Comparison of ENCODE assay signal across 16 cellular contexts in the genomic region with DNA sequence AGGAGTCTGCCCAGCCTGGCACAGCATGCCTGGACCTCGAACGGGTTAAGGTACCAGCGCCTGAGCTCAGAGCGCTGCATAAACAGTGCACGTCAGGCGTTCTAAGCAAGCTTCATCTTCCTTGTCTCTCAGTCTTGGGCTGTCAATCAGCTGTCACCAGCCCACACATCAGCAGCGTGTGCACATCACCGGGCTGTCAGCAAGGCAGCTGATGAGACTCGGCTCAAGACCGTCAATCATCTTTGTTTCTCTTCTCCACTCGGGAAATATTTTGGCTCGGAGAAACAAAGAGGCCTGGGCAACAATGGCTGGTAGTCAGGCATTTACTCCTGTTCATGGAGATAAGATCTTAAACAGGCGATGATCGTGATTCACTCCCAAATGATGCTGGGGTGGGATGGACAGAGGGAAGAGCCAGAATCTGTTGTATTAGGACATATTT.
DNase-seq lines count a peak whose midpoint lies in the region; ATAC-seq and TF ChIP-seq lines count a peak whose summit lies in the region.
"Had no signal": no experiment of that assay in that cellular context is flagged by ENCODE, and none has a peak within 500 bp of the region (broad histone marks: within the 10 kb centered on the region; RNA-seq: fewer than 3 reads in every experiment).

No MANE protein-coding gene starts in this region.

- CTCF ChIA-PET in activated CD4-positive, alpha-beta memory T cell treated with anti-CD3 and anti-CD28 coated beads for 36 hours (lab: Charles Lee): no interaction called here

- POLR2A ChIA-PET in activated CD4-positive, alpha-beta memory T cell treated with anti-CD3 and anti-CD28 coated beads for 36 hours (lab: Charles Lee): no interaction called here

- H3K36me3 Mint-ChIP-seq in nephron (ENCODE audit: low read depth): peaks cover 32% of the 10 kb centered on the region
- H3K36me3 Mint-ChIP-seq in activated CD4-positive, alpha-beta memory T cell treated with anti-CD3 and anti-CD28 coated beads for 36 hours: no peaks in the 10 kb centered on the region
- H3K36me3 Mint-ChIP-seq: CD8-positive, alpha-beta memory T cell; naive thymus-derived CD4-positive, alpha-beta T cell had no signal

- H3K4me3 ChIP-seq in AG10803 (ENCODE audit: low read length): no peak overlapping the region
- H3K4me3 ChIP-seq: lower lobe of right lung, vagina had no signal

- H3K9me3 Mint-ChIP-seq in nephron: no peaks in the 10 kb centered on the region
- no peaks in the 10 kb centered on the region for H3K9me3 Mint-ChIP-seq in activated CD4-positive, alpha-beta memory T cell treated with anti-CD3 and anti-CD28 coated beads for 36 hours
- H3K9me3 Mint-ChIP-seq: activated CD4-positive, alpha-beta memory T cell treated with anti-CD3 and anti-CD28 coated beads, Interleukin-2, amount 10 ng/mL, durations not matched to agents 7 days and 5 days; activated T-cell treated with anti-CD3 and anti-CD28 coated beads, Interleukin-2, amount 50 U/mL, for 4 hours; stimulated activated naive CD8-positive, alpha-beta T cell treated with anti-CD3 and anti-CD28 coated beads, Interleukin-15, Interleukin-2, amounts not matched to agents 100 ng/mL and 50 ng/mL, for 24 hours had no signal

- no peak overlapping the region for H3K4me3 Mint-ChIP-seq in nephron
- H3K4me3 Mint-ChIP-seq in activated CD4-positive, alpha-beta memory T cell treated with anti-CD3 and anti-CD28 coated beads for 36 hours: no peak overlapping the region
- H3K4me3 Mint-ChIP-seq: activated CD4-positive, alpha-beta memory T cell treated with anti-CD3 and anti-CD28 coated beads, Interleukin-2, amount 10 ng/mL, durations not matched to agents 7 days and 5 days; activated T-cell treated with anti-CD3 and anti-CD28 coated beads, Interleukin-2, amount 50 U/mL, for 4 hours; CD8-positive, alpha-beta memory T cell; naive thymus-derived CD4-positive, alpha-beta T cell; stimulated activated naive CD8-positive, alpha-beta T cell treated with anti-CD3 and anti-CD28 coated beads, Interleukin-15, Interleukin-2, amounts not matched to agents 100 ng/mL and 50 ng/mL, for 24 hours had no signal

- no peak for ATAC-seq in GM21526 (IDR thresholded peaks at IDR 0.05; ENCODE audit: low FRiP score, unreplicated experiment)
- ATAC-seq: activated T-cell treated with anti-CD3 and anti-CD28 coated beads, Interleukin-2, amount 50 U/mL, for 4 hours; lower lobe of right lung; naive thymus-derived CD4-positive, alpha-beta T cell had no signal

- H3K27me3 Mint-ChIP-seq in nephron (ENCODE audit: low read depth): no peaks in the 10 kb centered on the region
- no peaks in the 10 kb centered on the region for H3K27me3 Mint-ChIP-seq in activated CD4-positive, alpha-beta memory T cell treated with anti-CD3 and anti-CD28 coated beads for 36 hours
- H3K27me3 Mint-ChIP-seq: activated CD4-positive, alpha-beta memory T cell treated with anti-CD3 and anti-CD28 coated beads, Interleukin-2, amount 10 ng/mL, durations not matched to agents 7 days and 5 days; stimulated activated naive CD8-positive, alpha-beta T cell treated with anti-CD3 and anti-CD28 coated beads, Interleukin-15, Interleukin-2, amounts not matched to agents 100 ng/mL and 50 ng/mL, for 24 hours had no signal

- intact Hi-C loops in activated CD4-positive, alpha-beta memory T cell treated with anti-CD3 and anti-CD28 coated beads for 36 hours (cut with micrococcal nuclease): no loop called here

- DNase-seq in AG10803 (ENCODE audit: low read depth) (peak; percentile 44), NCI-H226 (peak; percentile 17), dermis blood vessel endothelial cell (peak; percentile 70), activated gamma-delta T cell (lab: John Stamatoyannopoulos, UW) (no peak)
- DNase-seq in activated CD4-positive, alpha-beta memory T cell treated with anti-CD3 and anti-CD28 coated beads for 36 hours: no peak
- DNase-seq in stimulated activated CD8-positive, alpha-beta memory T cell treated with anti-CD3 and anti-CD28 coated beads, Interleukin-4, amount 100 ng/mL, for 48 hours: no peak
- DNase-seq: activated CD4-positive, alpha-beta memory T cell treated with anti-CD3 and anti-CD28 coated beads, Interleukin-2, amount 10 ng/mL, durations not matched to agents 7 days and 5 days; activated T-cell treated with anti-CD3 and anti-CD28 coated beads, Interleukin-2, amount 50 U/mL, for 4 hours; CD8-positive, alpha-beta memory T cell; H7; lower lobe of right lung; naive thymus-derived CD4-positive, alpha-beta T cell had no signal

- peak overlapping the region; percentile 64 to 98 (median 97) for H3K27ac Mint-ChIP-seq in nephron
- no peak overlapping the region for H3K27ac Mint-ChIP-seq in activated CD4-positive, alpha-beta memory T cell treated with anti-CD3 and anti-CD28 coated beads for 36 hours
- H3K27ac Mint-ChIP-seq: activated CD4-positive, alpha-beta memory T cell treated with anti-CD3 and anti-CD28 coated beads, Interleukin-2, amount 10 ng/mL, durations not matched to agents 7 days and 5 days; CD8-positive, alpha-beta memory T cell; naive thymus-derived CD4-positive, alpha-beta T cell; stimulated activated naive CD8-positive, alpha-beta T cell treated with anti-CD3 and anti-CD28 coated beads, Interleukin-15, Interleukin-2, amounts not matched to agents 100 ng/mL and 50 ng/mL, for 24 hours had no signal

- H3K4me1 Mint-ChIP-seq in nephron: peaks cover 57% of the 10 kb centered on the region
- H3K4me1 Mint-ChIP-seq in activated CD4-positive, alpha-beta memory T cell treated with anti-CD3 and anti-CD28 coated beads for 36 hours (ENCODE audit: low read depth): no peaks in the 10 kb centered on the region
- H3K4me1 Mint-ChIP-seq: activated CD4-positive, alpha-beta memory T cell treated with anti-CD3 and anti-CD28 coated beads, Interleukin-2, amount 10 ng/mL, durations not matched to agents 7 days and 5 days; CD8-positive, alpha-beta memory T cell; naive thymus-derived CD4-positive, alpha-beta T cell had no signal

- no peak for TF ChIP-seq CTCF in AG10803 (conservative IDR thresholded peaks at IDR 0.05; ENCODE audit: low read length)
- no peak for TF ChIP-seq CTCF in nephron (IDR thresholded peaks at IDR 0.05; ENCODE audit: unreplicated experiment in 3 of 3)

Comparison
In these comparisons a context has a peak if more than half of its experiments do, and no peak if none do; other contexts are left out.
1. DNase-seq: peak in AG10803 (single experiment), NCI-H226 (single experiment) and dermis blood vessel endothelial cell (single experiment); none in activated CD4-positive, alpha-beta memory T cell treated with anti-CD3 and anti-CD28 coated beads for 36 hours (single experiment), activated gamma-delta T cell (single experiment) and stimulated activated CD8-positive, alpha-beta memory T cell treated with anti-CD3 and anti-CD28 coated beads, Interleukin-4, amount 100 ng/mL, for 48 hours (single experiment).